12 cellular contexts compared by ENCODE assay signal in genomic region chr1:99756598-99756997, GRCh38. TPM values are rescaled to one million over a fixed set of nuclear protein-coding genes. Genes with fewer than 3 reads are reported as not detected.
DNase-seq lines count a peak whose midpoint lies in the region; ATAC-seq, FAIRE-seq and TF ChIP-seq lines count a peak whose summit lies in the region.
"Had no signal": no experiment of that assay in that cellular context is flagged by ENCODE, and none has a peak within 500 bp of the region (broad histone marks: within the 10 kb centered on the region; RNA-seq: fewer than 3 reads in every experiment).

No MANE protein-coding gene starts in this region.

- H3K9me2 ChIP-seq in GM23248 (ENCODE audit: insufficient read depth) = no peaks in the 10 kb centered on the region

- H2AFZ ChIP-seq in GM23248 = no peak overlapping the region
- H2AFZ ChIP-seq in astrocyte (ENCODE audit: low read depth, low read length) = no peak overlapping the region

- H3K4me3 ChIP-seq in GM23248 = no peak overlapping the region
- no peak overlapping the region for H3K4me3 ChIP-seq in astrocyte (ENCODE audit: insufficient read depth, low read depth, low read length)
- no peak overlapping the region for H3K4me3 ChIP-seq in foreskin fibroblast (ENCODE audit: low read depth in 1 of 2, low read length in 2 of 2)
- H3K4me3 ChIP-seq: psoas muscle had no signal

- 2 to 3% methylated on average over 3 of the region's 3 CpGs for WGBS in GM23248 (ENCODE audit: low coverage in 1 of 2, low lambda C conversion rate in 2 of 2, missing lambda C conversion rate in 2 of 2), 2 experiments

- H3K36me3 ChIP-seq in GM23248 (ENCODE audit: low read depth) (no peaks in the 10 kb centered on the region), astrocyte (ENCODE audit: insufficient read depth, low read length) (no peaks in the 10 kb centered on the region)

- H3K9ac ChIP-seq in GM23248 (no peak overlapping the region), astrocyte (ENCODE audit: low read length) (no peak overlapping the region)

- in situ Hi-C loops in GM23248 (cut with MboI) = no loop called here

- no peaks in the 10 kb centered on the region for H3K79me2 ChIP-seq in GM23248 (ENCODE audit: insufficient read depth)
- no peaks in the 10 kb centered on the region for H3K79me2 ChIP-seq in astrocyte (ENCODE audit: insufficient read depth, low read length)

- H3K4me3 Mint-ChIP-seq in astrocyte (ENCODE audit: unreplicated experiment) = no peak overlapping the region
- H3K4me3 Mint-ChIP-seq: activated CD8-positive, alpha-beta memory T cell treated with anti-CD3 and anti-CD28 coated beads, Interleukin-2, amount 10 ng/mL, durations not matched to agents 7 days and 5 days; CD4-positive, alpha-beta memory T cell had no signal

- no peak overlapping the region for H3K27ac ChIP-seq in GM23248
- no peak overlapping the region for H3K27ac ChIP-seq in astrocyte (ENCODE audit: low read depth, low read length)
- H3K27ac ChIP-seq: psoas muscle had no signal

- H3K4me1 ChIP-seq in GM23248 (ENCODE audit: insufficient read depth) (peaks cover 11% of the 10 kb centered on the region), astrocyte (ENCODE audit: insufficient read depth, low read length) (no peaks in the 10 kb centered on the region)
- H3K4me1 ChIP-seq: psoas muscle had no signal

- intact Hi-C loops in sciatic nerve (cut with DNase I) = no loop called here

- H3K27me3 ChIP-seq in GM23248 (replicated peaks; ENCODE audit: insufficient read depth) (no peaks in the 10 kb centered on the region), astrocyte (ENCODE audit: insufficient read depth, low read length) (no peaks in the 10 kb centered on the region)

- no peaks in the 10 kb centered on the region for H3K4me1 Mint-ChIP-seq in astrocyte (ENCODE audit: low read depth, unreplicated experiment)

- TF ChIP-seq CTCF in astrocyte (IDR thresholded peaks at IDR 0.05; ENCODE audit: insufficient read depth, low read depth, low read length) (no peak), foreskin fibroblast (IDR thresholded peaks at IDR 0.05; ENCODE audit: low read depth, low read length) (no peak)

- H3K9me3 ChIP-seq in GM23248 (ENCODE audit: low read depth) (no peaks in the 10 kb centered on the region), astrocyte (ENCODE audit: insufficient read depth, low read depth, low read length) (no peaks in the 10 kb centered on the region)
- H3K9me3 ChIP-seq: psoas muscle had no signal

- H3K9me3 Mint-ChIP-seq in astrocyte (ENCODE audit: unreplicated experiment) = peaks cover 3% of the 10 kb centered on the region

- no peak overlapping the region for H3K27ac Mint-ChIP-seq in astrocyte (ENCODE audit: unreplicated experiment)
- H3K27ac Mint-ChIP-seq: activated CD8-positive, alpha-beta memory T cell treated with anti-CD3 and anti-CD28 coated beads, Interleukin-2, amount 10 ng/mL, durations not matched to agents 7 days and 5 days; CD4-positive, alpha-beta memory T cell had no signal

- DNase-seq in GM23248 (peak; percentile 75), astrocyte (ENCODE audit: low read depth) (peak; percentile 80), foreskin fibroblast (peak; percentile 32 to 59), sciatic nerve (ENCODE audit: low spot score) (no peak), 8988T (no peak), C1 segment of cervical spinal cord (lab: John Stamatoyannopoulos, UW) (no peak), DMS79 (lab: John Stamatoyannopoulos, UW) (no peak), occipital lobe (lab: John Stamatoyannopoulos, UW) (no peak)
- DNase-seq: activated CD8-positive, alpha-beta memory T cell treated with anti-CD3 and anti-CD28 coated beads, Interleukin-2, amount 10 ng/mL, durations not matched to agents 7 days and 5 days; CD4-positive, alpha-beta memory T cell; NCI-H1092 treated with DMSO at 0.1 percent for 48 hours; psoas muscle had no signal

- H3F3A ChIP-seq in GM23248 (ENCODE audit: insufficient read depth) = peaks cover 13% of the 10 kb centered on the region

- H3K4me2 ChIP-seq in GM23248 (ENCODE audit: unreplicated experiment) (peak overlapping the region; percentile 11), astrocyte (ENCODE audit: low read length) (peak overlapping the region; percentile 6)

- FAIRE-seq in astrocyte (lab: Jason Lieb, UNC) = peak; percentile 5

- no peaks in the 10 kb centered on the region for H4K20me1 ChIP-seq in GM23248 (ENCODE audit: insufficient read depth)
- no peaks in the 10 kb centered on the region for H4K20me1 ChIP-seq in astrocyte (ENCODE audit: insufficient read depth, low read length)

- H3K36me3 Mint-ChIP-seq in astrocyte (ENCODE audit: low read depth, unreplicated experiment) = peaks cover 3% of the 10 kb centered on the region

- peak; percentile 73 for ATAC-seq in sciatic nerve
- ATAC-seq: activated CD8-positive, alpha-beta memory T cell treated with anti-CD3 and anti-CD28 coated beads, Interleukin-2, amount 10 ng/mL, durations not matched to agents 7 days and 5 days; psoas muscle had no signal

- H3K27me3 Mint-ChIP-seq in astrocyte (ENCODE audit: low read depth, unreplicated experiment) = no peaks in the 10 kb centered on the region
- H3K27me3 Mint-ChIP-seq: activated CD8-positive, alpha-beta memory T cell treated with anti-CD3 and anti-CD28 coated beads, Interleukin-2, amount 10 ng/mL, durations not matched to agents 7 days and 5 days had no signal

RNA-seq across cellular contexts. Expression of gene FRRS1, which starts 9.8 kb away (rescaled TPM):
- total RNA-seq in GM23248 (2014; rRNA removed; shearing (Covaris generic)) = 1.3 and 3.9 TPM in 2 replicates
- 0.10 and 0.13 TPM in 2 replicates for polyA plus RNA-seq in GM23248 (2016; fragmentation: Nextera tagmentation; extraction: Ambion mirVana)
- 4.5 and 4.8 TPM in 2 replicates for total RNA-seq in astrocyte
- total RNA-seq in sciatic nerve = 6.4 TPM
- 1.9 TPM for total RNA-seq in occipital lobe
- polyA plus RNA-seq: CD4-positive, alpha-beta memory T cell had no signal

Comparison
In these comparisons a context has a peak if more than half of its experiments do, and no peak if none do; other contexts are left out.
1. DNase-seq: peak in GM23248 (single experiment), astrocyte (single experiment) and foreskin fibroblast (2 of 2); none in sciatic nerve (single experiment), 8988T (single experiment), C1 segment of cervical spinal cord (0 of 14), DMS79 (single experiment) and occipital lobe (single experiment).